Comparison of ENCODE assay signal across 1 cellular context in genomic region chr12:122484385-122484784, GRCh38.
TF ChIP-seq lines count a peak whose summit lies in the region.

No MANE protein-coding gene starts in this region.

TF ChIP-seq in K562, 482 proteins besides CTCF, POLR2A, EP300 and RAD21:
- peak; percentile 97 for TF ChIP-seq ZNF121 (CRISPR knock-in tag; conservative IDR thresholded peaks at IDR 0.05)
- TF ChIP-seq BCOR (IDR thresholded peaks at IDR 0.05): 0 out of 2 replicates have a peak, but pooled peaks have one; percentile 9
